8 cellular contexts compared by ENCODE assay signal in genomic region chr1:65309317-65310077, GRCh38. TPM values are rescaled to one million over a fixed set of nuclear protein-coding genes. Genes with fewer than 3 reads are reported as not detected.
DNase-seq lines count a peak whose midpoint lies in the region; ATAC-seq, FAIRE-seq and TF ChIP-seq lines count a peak whose summit lies in the region.

DNAJC6 (plus strand) TSS chr1:65309543; CDS start chr1:65309746, 203 bp downstream.

- peak within 1 kb of the TSS in 1 of 6 donors; percentile 26 for H3K27ac Mint-ChIP-seq in naive B cell

- peaks cover 0 to 10% (median 2%) of the 10 kb centered on the region in 7 donors for H3K9me3 Mint-ChIP-seq in naive B cell

- H3K4me3 Mint-ChIP-seq in naive B cell = peak within 1 kb of the TSS in 7 of 8 donors; percentile 45 to 79 (median 72)

- no peak for FAIRE-seq in RCC 7860 (lab: Jason Lieb, UNC)

- H3K36me3 Mint-ChIP-seq in naive B cell = no peaks in the 10 kb centered on the region

- H3K4me3 ChIP-seq in fibroblast of pulmonary artery (replicated peaks; ENCODE audit: low read depth, low read length) = peak within 1 kb of the TSS; percentile 48

- H3K4me1 Mint-ChIP-seq in naive B cell = peaks cover 0 to 9% (median 3%) of the 10 kb centered on the region in 3 donors

- TF ChIP-seq CTCF in fibroblast of pulmonary artery (IDR thresholded peaks at IDR 0.05; ENCODE audit: low read length, missing control alignments) = no peak

- peaks cover 53 to 56% (median 54%) of the 10 kb centered on the region in 3 donors for H3K27me3 Mint-ChIP-seq in naive B cell

- peak in 1 of 2 donors; percentile 64 for ATAC-seq in naive B cell (ENCODE audit: low read depth in 2 of 2)
- peak; percentile 79 for ATAC-seq in stimulated activated naive CD8-positive, alpha-beta T cell treated with anti-CD3 and anti-CD28 coated beads, Interleukin-15, Interleukin-2, amounts not matched to agents 100 U/mL and 50 U/mL, for 24 hours
- ATAC-seq in GM21526 (IDR thresholded peaks at IDR 0.05; ENCODE audit: low FRiP score, unreplicated experiment) = no peak

- peak; percentile 45 for DNase-seq in DMS79 (lab: John Stamatoyannopoulos, UW)
- peak; percentile 36 for DNase-seq in HS-27A (ENCODE audit: low read depth)
- peak; percentile 39 for DNase-seq in RCC 7860 (ENCODE audit: low spot score)
- peak; percentile 29 for DNase-seq in activated T-helper 9 cell treated with anti-CD3 and anti-CD28 coated beads, Interleukin-2, amount 50 U/mL, for 16 hours (ENCODE audit: low read depth)
- DNase-seq in fibroblast of pulmonary artery (ENCODE audit: low read depth) = peak; percentile 70
- peak; percentile 7 for DNase-seq in naive B cell
- DNase-seq in stimulated activated naive CD8-positive, alpha-beta T cell treated with anti-CD3 and anti-CD28 coated beads, Interleukin-15, Interleukin-2, amounts not matched to agents 100 U/mL and 50 U/mL, for 24 hours = peak; percentile 77

RNA-seq across cellular contexts. Expression of gene DNAJC6, which starts in this region (rescaled TPM):
- polyA plus RNA-seq in naive B cell (ENCODE audit: low read depth in 6 of 6) = under 1 TPM in 2 of 6 donors, not detected in 4; 0.19 to 0.63 TPM

Comparison
In these comparisons a context has a peak if more than half of its experiments do, and no peak if none do; other contexts are left out.
1. Peak in DNase-seq in naive B cell; RNA of the gene not detected or under 1 TPM.
2. DNase-seq: peak in every context shown above with its lines; median percentile 77 in stimulated activated naive CD8-positive, alpha-beta T cell treated with anti-CD3 and anti-CD28 coated beads, Interleukin-15, Interleukin-2, amounts not matched to agents 100 U/mL and 50 U/mL, for 24 hours; 70 in fibroblast of pulmonary artery; 45 in DMS79; 39 in RCC 7860; 36 in HS-27A; 29 in activated T-helper 9 cell treated with anti-CD3 and anti-CD28 coated beads, Interleukin-2, amount 50 U/mL, for 16 hours; 7 in naive B cell.